Comparison of ENCODE assay signal across 17 cellular contexts in the genomic region with DNA sequence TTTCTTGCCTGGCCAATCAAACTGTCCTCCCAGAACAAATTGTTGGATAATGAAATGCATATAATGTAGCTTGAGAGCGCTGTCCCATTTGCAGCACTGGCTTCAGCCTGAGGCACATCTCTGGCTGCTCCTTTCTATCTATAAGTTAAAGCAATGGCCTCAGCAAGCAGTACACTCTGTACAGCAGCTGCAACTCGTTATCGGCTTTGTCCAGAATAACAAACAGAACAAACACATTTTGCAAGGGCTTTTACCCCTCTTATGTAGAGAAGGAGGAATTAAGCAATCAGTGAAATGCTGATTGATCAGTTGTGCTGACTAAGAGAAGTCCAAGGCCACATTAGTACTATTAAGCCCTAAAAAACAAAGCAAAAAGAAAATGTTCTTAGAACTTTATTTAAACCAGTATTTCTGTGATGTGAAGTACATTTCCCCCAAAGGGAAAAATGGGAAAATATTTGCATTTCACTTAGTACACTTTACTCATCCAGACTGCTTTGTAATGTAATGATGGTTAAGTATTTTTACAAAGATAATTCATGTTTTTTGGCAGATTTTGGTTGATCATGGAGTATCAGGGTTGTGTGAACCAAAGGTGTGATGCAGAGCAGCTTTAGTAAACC. TPM values are rescaled to one million over a fixed set of nuclear protein-coding genes. Genes with fewer than 3 reads are reported as not detected.
A peak's percentile ranks its signal among the peaks of the same experiment; 100 is the strongest.
DNase-seq lines count a peak whose midpoint lies in the region; ATAC-seq and TF ChIP-seq lines count a peak whose summit lies in the region.
"Had no signal": no experiment of that assay in that cellular context is flagged by ENCODE, and none has a peak within 500 bp of the region (broad histone marks: within the 10 kb centered on the region; RNA-seq: fewer than 3 reads in every experiment).

No MANE protein-coding gene starts in this region.

- no peak overlapping the region for H4K5ac ChIP-seq in IMR-90 (ENCODE audit: low read depth, low read length)

- peak; percentile 12 for DNase-seq in IMR-90
- DNase-seq in SK-N-MC (ENCODE audit: low read depth, low spot score) = no peak
- peak; percentile 24 for DNase-seq in fibroblast of villous mesenchyme (ENCODE audit: low read depth)
- peak; percentile 26 for DNase-seq in skeletal muscle cell (ENCODE audit: low read depth)
- no peak for DNase-seq in activated CD4-positive, alpha-beta T cell treated with anti-CD3 and anti-CD28 coated beads, Interleukin-2, amount 50 U/mL, for 1 hour
- DNase-seq in NCI-H2171 treated with DMSO at 0.1 percent for 48 hours (lab: John Stamatoyannopoulos, UW) = no peak
- no peak for DNase-seq in Caco-2
- DNase-seq: activated CD4-positive, alpha-beta T cell treated with anti-CD3 and anti-CD28 coated beads, Interleukin-2, amount 10 ng/mL, durations not matched to agents 7 days and 5 days; activated naive CD4-positive, alpha-beta T cell treated with anti-CD3 and anti-CD28 coated beads for 36 hours; activated T-cell treated with anti-CD3 and anti-CD28 coated beads for 4 hours; lower lobe of right lung; NCI-H187; NCI-H526 treated with DMSO at 0.1 percent for 48 hours; testis had no signal

- H2BK20ac ChIP-seq in IMR-90 (ENCODE audit: low read depth, low read length) = no peak overlapping the region

- dilution Hi-C loops in IMR-90 (cut with HindIII; ENCODE audit: low sequenced_read_pairs, unreplicated experiment) = no loop called here

- no peak overlapping the region for H3K23ac ChIP-seq in IMR-90 (ENCODE audit: low read depth, low read length)

- ATAC-seq in IMR-90 (ENCODE audit: low read depth) = peak; percentile 35

- H2AFZ ChIP-seq in IMR-90 (replicated peaks; ENCODE audit: low read length, poor library complexity) = no peak overlapping the region
- H2AFZ ChIP-seq: parathyroid adenoma had no signal

- H3K27ac Mint-ChIP-seq in Caco-2 (ENCODE audit: unreplicated experiment) = no peak overlapping the region
- H3K27ac Mint-ChIP-seq: activated CD4-positive, alpha-beta T cell treated with anti-CD3 and anti-CD28 coated beads, Interleukin-2, amount 10 ng/mL, durations not matched to agents 7 days and 5 days; activated naive CD4-positive, alpha-beta T cell treated with anti-CD3 and anti-CD28 coated beads for 36 hours had no signal

- BruUV-seq in IMR-90 (replicated peaks; lab: Mats Ljungman, UMichigan) (no TSS peak), Caco-2 (replicated peaks; lab: Mats Ljungman, UMichigan) (no TSS peak)

- no peak overlapping the region for H4K8ac ChIP-seq in IMR-90 (ENCODE audit: low read depth in 2 of 2, low read length in 2 of 2)

- H3K4me3 Mint-ChIP-seq in Caco-2 (ENCODE audit: unreplicated experiment) = no peak overlapping the region
- H3K4me3 Mint-ChIP-seq: activated CD4-positive, alpha-beta T cell treated with anti-CD3 and anti-CD28 coated beads, Interleukin-2, amount 10 ng/mL, durations not matched to agents 7 days and 5 days; activated naive CD4-positive, alpha-beta T cell treated with anti-CD3 and anti-CD28 coated beads for 36 hours had no signal

- no peak for TF ChIP-seq POLR2A in IMR-90 (IDR thresholded peaks at IDR 0.05; ENCODE audit: low read depth, low read length)

- no peaks in the 10 kb centered on the region for H3K9me3 Mint-ChIP-seq in Caco-2 (ENCODE audit: unreplicated experiment)
- H3K9me3 Mint-ChIP-seq: activated CD4-positive, alpha-beta T cell treated with anti-CD3 and anti-CD28 coated beads, Interleukin-2, amount 10 ng/mL, durations not matched to agents 7 days and 5 days; activated naive CD4-positive, alpha-beta T cell treated with anti-CD3 and anti-CD28 coated beads for 36 hours had no signal

- POLR2A ChIA-PET in IMR-90 (lab: Charles Lee; ENCODE audit: unreplicated experiment) = no interaction called here
- POLR2A ChIA-PET in Caco-2 (lab: Charles Lee) = no interaction called here

- intact Hi-C loops in IMR-90 (cut with micrococcal nuclease) (no loop called here), Caco-2 (cut with micrococcal nuclease; ENCODE audit: unreplicated experiment) (no loop called here)

- no peak overlapping the region for H4K91ac ChIP-seq in IMR-90 (ENCODE audit: insufficient read depth, low read depth, low read length)

- H3K4me2 ChIP-seq in IMR-90 (ENCODE audit: low read depth, low read length) = no peak overlapping the region
- H3K4me2 ChIP-seq: BLaER1, smooth muscle cell had no signal

- CTCF ChIA-PET in IMR-90 (lab: Yijun Ruan, JAX) = no interaction called here
- CTCF ChIA-PET in Caco-2 (lab: Charles Lee) = no interaction called here

- in situ Hi-C loops in IMR-90 (cut with MboI; ENCODE audit: low sequenced_read_pairs) = no loop called here

- no peak overlapping the region for H3K27ac ChIP-seq in IMR-90 (ENCODE audit: insufficient read depth, low read length)
- peak overlapping the region; percentile 79 for H3K27ac ChIP-seq in SK-N-MC
- H3K27ac ChIP-seq: BLaER1, lower lobe of right lung, parathyroid adenoma, testis had no signal

- H3K36me3 ChIP-seq in IMR-90 (ENCODE audit: control insufficient read depth, insufficient read depth, low read length) = no peaks in the 10 kb centered on the region
- H3K36me3 ChIP-seq in SK-N-MC (ENCODE audit: insufficient read depth, low read length) = no peaks in the 10 kb centered on the region
- H3K36me3 ChIP-seq in Caco-2 (ENCODE audit: control insufficient read depth, insufficient read depth, low read length) = no peaks in the 10 kb centered on the region
- H3K36me3 ChIP-seq: BLaER1, lower lobe of right lung had no signal

- H3K4me3 ChIP-seq in IMR-90 (ENCODE audit: insufficient read depth, low read depth, low read length) (no peak overlapping the region), SK-N-MC (peak overlapping the region; percentile 56), fibroblast of villous mesenchyme (ENCODE audit: low read depth, low read length) (no peak overlapping the region), skeletal muscle cell (ENCODE audit: low read depth, low read length) (no peak overlapping the region), Caco-2 (ENCODE audit: low read depth, low read length) (no peak overlapping the region)
- H3K4me3 ChIP-seq: BLaER1, lower lobe of right lung, smooth muscle cell, testis had no signal

- H2BK120ac ChIP-seq in IMR-90 (ENCODE audit: low read depth, low read length) = no peak overlapping the region

- H3K56ac ChIP-seq in IMR-90 (ENCODE audit: extremely low read depth, insufficient read depth, low read length) = no peak overlapping the region

- no peak overlapping the region for H3K14ac ChIP-seq in IMR-90 (replicated peaks; ENCODE audit: low read depth, low read length)

- peaks cover 6% of the 10 kb centered on the region for H3K4me1 Mint-ChIP-seq in Caco-2 (ENCODE audit: low read depth, unreplicated experiment)
- H3K4me1 Mint-ChIP-seq: activated CD4-positive, alpha-beta T cell treated with anti-CD3 and anti-CD28 coated beads, Interleukin-2, amount 10 ng/mL, durations not matched to agents 7 days and 5 days had no signal

- H3K27me3 Mint-ChIP-seq in Caco-2 (ENCODE audit: insufficient read depth, unreplicated experiment) = peaks cover 4% of the 10 kb centered on the region
- H3K27me3 Mint-ChIP-seq: activated CD4-positive, alpha-beta T cell treated with anti-CD3 and anti-CD28 coated beads, Interleukin-2, amount 10 ng/mL, durations not matched to agents 7 days and 5 days had no signal

- no peaks in the 10 kb centered on the region for H3K4me1 ChIP-seq in IMR-90 (ENCODE audit: control insufficient read depth, insufficient read depth, low read length)
- H3K4me1 ChIP-seq in Caco-2 = no peaks in the 10 kb centered on the region
- H3K4me1 ChIP-seq: BLaER1, lower lobe of right lung, parathyroid adenoma, testis had no signal

- no peaks in the 10 kb centered on the region for H3K36me3 Mint-ChIP-seq in Caco-2 (ENCODE audit: insufficient read depth, unreplicated experiment)

- H4K20me1 ChIP-seq in IMR-90 (ENCODE audit: insufficient read depth, low read length) = no peaks in the 10 kb centered on the region
- H4K20me1 ChIP-seq: BLaER1 had no signal

- WGBS in IMR-90 (ENCODE audit: extremely low coverage in 2 of 2, insufficient read length in 1 of 2), 2 experiments = no CpG with 5 or more reads among the region's 3 CpGs

- H3K9ac ChIP-seq in IMR-90 (ENCODE audit: low read depth, low read length) (no peak overlapping the region), SK-N-MC (ENCODE audit: insufficient read length) (peak overlapping the region; percentile 23)
- H3K9ac ChIP-seq: BLaER1, parathyroid adenoma had no signal

- no peak for TF ChIP-seq RAD21 in IMR-90 (IDR thresholded peaks at IDR 0.05; ENCODE audit: low read length)

- no peaks in the 10 kb centered on the region for H3K27me3 ChIP-seq in IMR-90 (ENCODE audit: control insufficient read depth, insufficient read depth, low read length)
- no peaks in the 10 kb centered on the region; the same call in 1 of the 2 replicates for H3K27me3 ChIP-seq in Caco-2 (replicated peaks; ENCODE audit: control insufficient read depth, insufficient read depth, low read length)
- H3K27me3 ChIP-seq: BLaER1, testis had no signal

- no peaks in the 10 kb centered on the region for H3K9me3 ChIP-seq in IMR-90 (ENCODE audit: control insufficient read depth, insufficient read depth, low read length)
- no peaks in the 10 kb centered on the region for H3K9me3 ChIP-seq in SK-N-MC (ENCODE audit: low read depth, low read length)
- no peaks in the 10 kb centered on the region for H3K9me3 ChIP-seq in Caco-2
- H3K9me3 ChIP-seq: BLaER1, lower lobe of right lung, testis had no signal

- no peak overlapping the region for H2AK9ac ChIP-seq in IMR-90 (replicated peaks; ENCODE audit: low read depth, low read length, poor library complexity)

- no peak overlapping the region for H3K4ac ChIP-seq in IMR-90 (ENCODE audit: low read depth, low read length)

- H2BK15ac ChIP-seq in IMR-90 (ENCODE audit: low read depth, low read length) = no peak overlapping the region

- H3K18ac ChIP-seq in IMR-90 (ENCODE audit: low read depth, low read length) = no peak overlapping the region

- H3K79me1 ChIP-seq in IMR-90 (ENCODE audit: low read depth in 1 of 2, low read length in 2 of 2) = no peaks in the 10 kb centered on the region

- H2BK5ac ChIP-seq in IMR-90 (ENCODE audit: low read depth, low read length, poor library complexity, severe bottlenecking) = no peak overlapping the region

- H2AK5ac ChIP-seq in IMR-90 (ENCODE audit: low read depth, low read length) = no peak overlapping the region

- TF ChIP-seq CTCF in IMR-90 (conservative IDR thresholded peaks at IDR 0.05; ENCODE audit: low read depth, low read length) (no peak), fibroblast of villous mesenchyme (IDR thresholded peaks at IDR 0.05; ENCODE audit: insufficient read depth, low read depth, low read length) (no peak), Caco-2 (IDR thresholded peaks at IDR 0.05; ENCODE audit: insufficient read depth in 1 of 2, low read depth in 1 of 2, low read length in 1 of 2, severe bottlenecking in 1 of 2, unreplicated experiment in 1 of 2) (no peak)

- no peaks in the 10 kb centered on the region for H3K9me1 ChIP-seq in IMR-90 (ENCODE audit: insufficient read depth, low read length)

TF ChIP-seq in IMR-90, 13 proteins besides CTCF, POLR2A, EP300 and RAD21 (continues in another document):
- no peak for TF ChIP-seq BHLHE40 (IDR thresholded peaks at IDR 0.05; ENCODE audit: low read depth, low read length)

RNA-seq across cellular contexts. Expression of a gene that starts 15.0 kb away (rescaled TPM):
- total RNA-seq in IMR-90 (2012; rRNA removed) = 18.6 and 20.1 TPM in 2 replicates
- 4.3 and 5.4 TPM in 2 replicates for polyA plus RNA-seq in IMR-90 (2012; rRNA removed)
- polyA plus RNA-seq in IMR-90 (2012; cell fraction: cytosol; rRNA removed) = 1.5 and 1.7 TPM in 2 replicates
- 1.9 and 14.6 TPM in 2 replicates for polyA plus RNA-seq in IMR-90 (2012; cell fraction: nucleus; rRNA removed; ENCODE audit: low replicate concordance)
- 19.3 and 21.6 TPM in 2 replicates for total RNA-seq in fibroblast of villous mesenchyme
- 0.84 and 1.2 TPM in 2 replicates for total RNA-seq in Caco-2 (2022)

Comparison
In these comparisons a context has a peak if more than half of its experiments do, and no peak if none do; other contexts are left out.
1. DNase-seq: peak in IMR-90 (single experiment), fibroblast of villous mesenchyme (single experiment) and skeletal muscle cell (single experiment); none in SK-N-MC (single experiment), activated CD4-positive, alpha-beta T cell treated with anti-CD3 and anti-CD28 coated beads, Interleukin-2, amount 50 U/mL, for 1 hour (single experiment), NCI-H2171 treated with DMSO at 0.1 percent for 48 hours (single experiment) and Caco-2 (0 of 2).